ENCODE assay signal across 15 cellular contexts in genomic region chr6:157240960-157241311, GRCh38.
A peak's percentile ranks its signal among the peaks of the same experiment; 100 is the strongest.
DNase-seq lines count a peak whose midpoint lies in the region; ATAC-seq and TF ChIP-seq lines count a peak whose summit lies in the region.
"Had no signal": no experiment of that assay in that cellular context is flagged by ENCODE, and none has a peak within 500 bp of the region (broad histone marks: within the 10 kb centered on the region; RNA-seq: fewer than 3 reads in every experiment).

No MANE protein-coding gene starts in this region.

- no TSS peak for BruUV-seq in mammary epithelial cell (replicated peaks; lab: Mats Ljungman, UMichigan)

- no peak overlapping the region for H3K4me3 Mint-ChIP-seq in activated CD8-positive, alpha-beta T cell treated with anti-CD3 and anti-CD28 coated beads, Interleukin-2, amount 10 ng/mL, durations not matched to agents 7 days and 5 days

- no peaks in the 10 kb centered on the region for H3K79me2 ChIP-seq in mammary epithelial cell (ENCODE audit: insufficient read depth, low read length)

- H3K4me1 Mint-ChIP-seq in activated CD8-positive, alpha-beta T cell treated with anti-CD3 and anti-CD28 coated beads, Interleukin-2, amount 10 ng/mL, durations not matched to agents 7 days and 5 days (ENCODE audit: low read depth), result peaks cover 16% of the 10 kb centered on the region

- H3K36me3 ChIP-seq in breast epithelium (no peaks in the 10 kb centered on the region), mammary epithelial cell (ENCODE audit: insufficient read depth, low read length) (no peaks in the 10 kb centered on the region), ascending aorta (no peaks in the 10 kb centered on the region), mucosa of rectum (ENCODE audit: control insufficient read depth in 2 of 2, insufficient read depth in 2 of 2, low read length in 2 of 2) (no peaks in the 10 kb centered on the region), uterus (no peaks in the 10 kb centered on the region), MG63 (no peaks in the 10 kb centered on the region)

- H3K36me3 Mint-ChIP-seq in activated CD8-positive, alpha-beta T cell treated with anti-CD3 and anti-CD28 coated beads, Interleukin-2, amount 10 ng/mL, durations not matched to agents 7 days and 5 days (ENCODE audit: low read depth), result no peaks in the 10 kb centered on the region

- no peaks in the 10 kb centered on the region for H3K9me3 Mint-ChIP-seq in activated CD8-positive, alpha-beta T cell treated with anti-CD3 and anti-CD28 coated beads, Interleukin-2, amount 10 ng/mL, durations not matched to agents 7 days and 5 days (ENCODE audit: insufficient read depth)

- DNase-seq in breast epithelium (ENCODE audit: low spot score in 2 of 2) (no peak), mammary epithelial cell (no peak), ascending aorta (ENCODE audit: low spot score in 2 of 2) (no peak), uterus (peak in 1 of 2 donors; percentile 51), MG63 (no peak)
- DNase-seq in activated CD8-positive, alpha-beta T cell treated with anti-CD3 and anti-CD28 coated beads, Interleukin-2, amount 10 ng/mL, durations not matched to agents 7 days and 5 days, result no peak
- DNase-seq in activated CD4-positive, alpha-beta T cell treated with anti-CD3 and anti-CD28 coated beads, Interleukin-2, amount 50 U/mL, for 4 hours, result no peak
- DNase-seq: activated CD4-positive, alpha-beta T cell treated with anti-CD3 and anti-CD28 coated beads, Interleukin-2, amount 50 U/mL, for 48 hours; effector memory CD8-positive, alpha-beta T cell; KG1; NCI-H1694; stimulated activated CD4-positive, alpha-beta T cell treated with anti-CD3 and anti-CD28 coated beads, Interleukin-4, amount 100 ng/mL, for 1 hour; T1000 had no signal

- no peaks in the 10 kb centered on the region for H3K27me3 ChIP-seq in breast epithelium
- H3K27me3 ChIP-seq in mammary epithelial cell (ENCODE audit: insufficient read depth, low read length), result peaks cover 11% of the 10 kb centered on the region
- no peaks in the 10 kb centered on the region for H3K27me3 ChIP-seq in ascending aorta
- H3K27me3 ChIP-seq in mucosa of rectum (ENCODE audit: control insufficient read depth in 2 of 2, insufficient read depth in 2 of 2, low read length in 2 of 2), result peaks cover 0 to 2% of the 10 kb centered on the region in 2 donors
- H3K27me3 ChIP-seq in uterus, result no peaks in the 10 kb centered on the region
- H3K27me3 ChIP-seq in MG63, result no peaks in the 10 kb centered on the region

- H3K27me3 Mint-ChIP-seq in activated CD8-positive, alpha-beta T cell treated with anti-CD3 and anti-CD28 coated beads, Interleukin-2, amount 10 ng/mL, durations not matched to agents 7 days and 5 days (ENCODE audit: low read depth), result peaks cover 36% of the 10 kb centered on the region

- no peak overlapping the region for H3K4me2 ChIP-seq in mammary epithelial cell (ENCODE audit: insufficient read depth, low read depth, low read length)
- H3K4me2 ChIP-seq: A549 had no signal

- peak overlapping the region; percentile 82 to 88 for H3K27ac ChIP-seq in breast epithelium
- H3K27ac ChIP-seq in mammary epithelial cell (ENCODE audit: insufficient read depth, low read depth, low read length), result no peak overlapping the region
- peak overlapping the region; percentile 92 to 96 for H3K27ac ChIP-seq in ascending aorta
- H3K27ac ChIP-seq in mucosa of rectum (ENCODE audit: low read depth in 2 of 2, low read length in 2 of 2), result peak overlapping the region; percentile 77 to 85
- H3K27ac ChIP-seq in uterus, result peak overlapping the region; percentile 87 to 94
- H3K27ac ChIP-seq: A549 had no signal

- no peak overlapping the region for H2AFZ ChIP-seq in mammary epithelial cell (ENCODE audit: low read depth, low read length)

- H3K9me3 ChIP-seq in breast epithelium, result no peaks in the 10 kb centered on the region
- H3K9me3 ChIP-seq in mammary epithelial cell (replicated peaks; ENCODE audit: insufficient read depth, low read length), result no peaks in the 10 kb centered on the region
- no peaks in the 10 kb centered on the region for H3K9me3 ChIP-seq in ascending aorta
- no peaks in the 10 kb centered on the region for H3K9me3 ChIP-seq in mucosa of rectum (ENCODE audit: control insufficient read depth in 2 of 2, low read length in 2 of 2)
- no peaks in the 10 kb centered on the region for H3K9me3 ChIP-seq in uterus
- H3K9me3 ChIP-seq in MG63, result no peaks in the 10 kb centered on the region
- H3K9me3 ChIP-seq: A549 had no signal

- H3K4me1 ChIP-seq in breast epithelium (peaks cover 0 to 4% of the 10 kb centered on the region in 2 donors), mammary epithelial cell (ENCODE audit: insufficient read depth, low read length) (peaks cover 3% of the 10 kb centered on the region), ascending aorta (peaks cover 22 to 57% of the 10 kb centered on the region in 2 donors), mucosa of rectum (ENCODE audit: control insufficient read depth in 2 of 2, insufficient read depth in 2 of 2, low read length in 2 of 2) (peaks cover 26 to 34% of the 10 kb centered on the region in 2 donors), uterus (peaks cover 0 to 8% of the 10 kb centered on the region in 2 donors)
- H3K4me1 ChIP-seq: A549 had no signal

- CTCF ChIA-PET in mammary epithelial cell (lab: Charles Lee; ENCODE audit: low non-redundant PET), result no interaction called here
- CTCF ChIA-PET in activated CD8-positive, alpha-beta T cell treated with anti-CD3 and anti-CD28 coated beads, Interleukin-2, amount 10 ng/mL, durations not matched to agents 7 days and 5 days (lab: Charles Lee), result no interaction called here

- ATAC-seq in activated CD8-positive, alpha-beta T cell treated with anti-CD3 and anti-CD28 coated beads, Interleukin-2, amount 10 ng/mL, durations not matched to agents 7 days and 5 days, result no peak
- ATAC-seq: A549; effector memory CD8-positive, alpha-beta T cell had no signal

- in situ Hi-C loops in mammary epithelial cell (cut with MboI; ENCODE audit: low sequenced_read_pairs in 2 of 2), result no loop called here

- POLR2A ChIA-PET in activated CD8-positive, alpha-beta T cell treated with anti-CD3 and anti-CD28 coated beads, Interleukin-2, amount 10 ng/mL, durations not matched to agents 7 days and 5 days (lab: Charles Lee), result no interaction called here

- H3K27ac Mint-ChIP-seq in activated CD8-positive, alpha-beta T cell treated with anti-CD3 and anti-CD28 coated beads, Interleukin-2, amount 10 ng/mL, durations not matched to agents 7 days and 5 days, result no peak overlapping the region
- H3K27ac Mint-ChIP-seq: effector memory CD8-positive, alpha-beta T cell had no signal

- H3K9ac ChIP-seq in mammary epithelial cell (ENCODE audit: insufficient read depth, low read length), result no peak overlapping the region
- peak overlapping the region in 1 of 2 donors; percentile 21 for H3K9ac ChIP-seq in mucosa of rectum (ENCODE audit: low read depth in 1 of 2, low read length in 2 of 2)

- WGBS in mammary epithelial cell (ENCODE audit: low coverage, missing lambda C conversion rate), result 100% methylated on average over 1 of the region's 10 CpGs

- dilution Hi-C loops in mammary epithelial cell (cut with HindIII; ENCODE audit: low sequenced_read_pairs), result no loop called here

- TF ChIP-seq POLR2A in breast epithelium (IDR thresholded peaks at IDR 0.05) (no peak), uterus (IDR thresholded peaks at IDR 0.05) (no peak)

- intact Hi-C loops in breast epithelium (cut with DNase I; ENCODE audit: low total_unique reads), result no loop called here
- intact Hi-C loops in mammary epithelial cell (cut with micrococcal nuclease), result no loop called here
- intact Hi-C loops in ascending aorta (cut with DNase I), result loop anchor here (5.0 kb wide), 1 partner anchor 219 kb away; no protein-coding TSS in a partner anchor
- intact Hi-C loops in uterus (cut with DNase I; ENCODE audit: low total_unique reads), result no loop called here

- peak overlapping the region in 1 of 3 donors; percentile 52 for H3K4me3 ChIP-seq in breast epithelium
- H3K4me3 ChIP-seq in mammary epithelial cell (replicated peaks in 1 of 3; ENCODE audit: insufficient read depth in 1 of 3, low read depth in 2 of 3, low read length in 3 of 3), result no peak overlapping the region
- no peak overlapping the region for H3K4me3 ChIP-seq in ascending aorta
- peak overlapping the region in 1 of 2 donors; percentile 58 for H3K4me3 ChIP-seq in mucosa of rectum (ENCODE audit: low read length in 2 of 2)
- peak overlapping the region in 1 of 2 donors; percentile 27 for H3K4me3 ChIP-seq in uterus
- H3K4me3 ChIP-seq in MG63, result no peak overlapping the region
- H3K4me3 ChIP-seq: A549 had no signal

- no peak for TF ChIP-seq CTCF in breast epithelium (IDR thresholded peaks at IDR 0.05)
- TF ChIP-seq CTCF in mammary epithelial cell (conservative IDR thresholded peaks at IDR 0.05 in 1 of 2, IDR thresholded peaks at IDR 0.05 in 1 of 2; ENCODE audit: extremely low read depth in 1 of 2, insufficient read depth in 1 of 2, low read depth in 1 of 2, low read length in 2 of 2), result no peak
- no peak for TF ChIP-seq CTCF in ascending aorta (IDR thresholded peaks at IDR 0.05)
- TF ChIP-seq CTCF in uterus (IDR thresholded peaks at IDR 0.05), result no peak

- no peaks in the 10 kb centered on the region for H4K20me1 ChIP-seq in mammary epithelial cell (ENCODE audit: insufficient read depth, low read length)
